13 cellular contexts compared by ENCODE assay signal in the genomic region with DNA sequence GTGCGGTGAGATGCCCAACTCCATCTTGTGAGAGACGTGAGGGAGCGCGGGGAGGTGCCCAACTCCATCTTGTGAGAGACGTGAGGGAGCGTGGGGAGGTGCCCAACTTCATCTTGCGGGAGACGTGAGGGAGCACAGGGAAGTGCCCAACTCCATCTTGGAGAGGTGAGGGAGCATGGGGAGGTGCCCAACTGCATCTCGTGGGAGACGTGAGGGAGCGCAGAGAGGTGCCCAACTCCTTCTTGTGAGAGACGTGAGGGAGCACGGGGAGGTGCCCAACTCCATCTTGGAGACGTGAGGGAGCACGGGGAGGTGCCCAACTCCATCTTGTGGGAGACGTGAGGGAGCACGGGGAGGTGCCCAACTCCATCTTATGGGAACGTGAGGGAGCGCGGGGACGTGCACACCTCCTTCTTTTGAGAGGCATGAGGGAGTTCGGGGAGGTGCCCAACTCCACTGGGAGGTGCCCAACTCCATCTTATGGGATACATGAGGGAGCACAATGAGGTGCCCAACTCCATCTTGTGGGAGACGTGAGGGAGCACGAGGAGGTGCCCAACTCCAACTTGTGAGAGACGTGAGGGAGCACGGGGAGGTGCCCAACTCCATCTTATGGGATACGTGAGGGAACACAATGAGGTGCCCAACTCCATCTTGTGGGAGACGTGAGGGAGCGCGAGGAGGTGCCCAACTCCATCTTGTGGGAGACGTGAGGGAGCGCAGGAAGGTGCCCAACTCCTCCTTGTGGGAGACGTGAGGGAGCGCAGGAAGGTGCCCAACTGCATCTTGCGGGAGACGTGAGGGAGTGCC.
DNase-seq lines count a peak whose midpoint lies in the region; ATAC-seq, FAIRE-seq and TF ChIP-seq lines count a peak whose summit lies in the region.
"Had no signal": no experiment of that assay in that cellular context is flagged by ENCODE, and none has a peak within 500 bp of the region (broad histone marks: within the 10 kb centered on the region; RNA-seq: fewer than 3 reads in every experiment).

No MANE protein-coding gene starts in this region.

- BruUV-seq in A673 (replicated peaks; lab: Mats Ljungman, UMichigan) = no TSS peak
- BruUV-seq in K562 (replicated peaks; lab: Mats Ljungman, UMichigan) = no TSS peak

- intact Hi-C loops in A673 (cut with micrococcal nuclease; ENCODE audit: unreplicated experiment) (loop anchor here (5.0 kb wide), 1 partner anchor 441 kb away; no protein-coding TSS in a partner anchor), K562 (cut with micrococcal nuclease) (no loop called here)

- no peaks in the 10 kb centered on the region; the same call in 1 of the 2 replicates for H4K20me1 ChIP-seq in K562 (replicated peaks; ENCODE audit: control insufficient read depth, insufficient read depth, low read length)

- DNase-seq in A673 (ENCODE audit: low spot score) (peak; percentile 18), GM13976 (ENCODE audit: low spot score) (peak; percentile 8), K562 (ENCODE audit: extremely low read depth in 1 of 4, low spot score in 3 of 4) (no peak), left lobe of liver (ENCODE audit: low spot score) (peak; percentile 18), hypothalamus (lab: John Stamatoyannopoulos, UW) (no peak), Ammon's horn (ENCODE audit: low spot score) (no peak)
- DNase-seq: GF-D8, HCEC 1CT, IMR-90, NCI-H1436, NCI-H2029 treated with DMSO at 0.1 percent for 48 hours had no signal

- WGBS in K562 (ENCODE audit: insufficient coverage, low coverage, missing lambda C conversion rate) = 4% methylated on average over 27 of the region's 36 CpGs

- no peak for FAIRE-seq in K562 (lab: Jason Lieb, UNC)

- no peak overlapping the region for H2AFZ ChIP-seq in K562 (ENCODE audit: low read depth, low read length)

- H3K36me3 ChIP-seq in A673 (ENCODE audit: insufficient read depth, low read length, poor library complexity, severe bottlenecking) = no peaks in the 10 kb centered on the region
- no peaks in the 10 kb centered on the region for H3K36me3 ChIP-seq in K562 (ENCODE audit: control insufficient read depth, insufficient read depth, low read length)

- ATAC-seq in K562 (no peak), left lobe of liver (no peak), GM18868 (IDR thresholded peaks at IDR 0.05; ENCODE audit: unreplicated experiment) (no peak)
- ATAC-seq: CD8-positive, alpha-beta T cell had no signal

- CTCF ChIA-PET in A673 (lab: Charles Lee) (interaction anchor here (0.7 kb wide), 1 partner anchor 441 kb away, joined by 3 read pairs; no protein-coding TSS in a partner anchor), K562 (lab: Yijun Ruan, JAX; ENCODE audit: low intra/inter-chr PET ratio) (no interaction called here)

- H3K79me2 ChIP-seq in K562 (ENCODE audit: control insufficient read depth, insufficient read depth, low read length) = no peaks in the 10 kb centered on the region

- no peak for TF ChIP-seq EP300 in K562 (IDR thresholded peaks at IDR 0.05; ENCODE audit: low read length)

- POLR2A ChIA-PET in A673 (lab: Charles Lee; ENCODE audit: low non-redundant PET) = no interaction called here
- POLR2A ChIA-PET in K562 (lab: Yijun Ruan, JAX) = interaction anchor here (1.3 kb wide), 1 partner anchor 10 kb away, joined by 4 read pairs; no protein-coding TSS in a partner anchor

- no peak for TF ChIP-seq RAD21 in K562 (CRISPR knock-in tag; conservative IDR thresholded peaks at IDR 0.05 in 1 of 2, IDR thresholded peaks at IDR 0.05 in 1 of 2)

- H3K4me1 ChIP-seq in A673 (ENCODE audit: insufficient read depth, low read length, poor library complexity, severe bottlenecking) (no peaks in the 10 kb centered on the region), K562 (replicated peaks in 1 of 2; ENCODE audit: control insufficient read depth in 2 of 2, insufficient read depth in 2 of 2, low read length in 2 of 2) (no peaks in the 10 kb centered on the region)

- H3K27ac ChIP-seq in A673 (ENCODE audit: low read depth, low read length, poor library complexity, severe bottlenecking) (no peak overlapping the region), K562 (ENCODE audit: extremely low read depth, low read depth, low read length) (no peak overlapping the region)

- no peak overlapping the region for H3K4me3 ChIP-seq in A673 (ENCODE audit: low read depth, low read length, poor library complexity, severe bottlenecking)
- no peak overlapping the region for H3K4me3 ChIP-seq in K562

- no peak for TF ChIP-seq POLR2A in K562 (conservative IDR thresholded peaks at IDR 0.05)

- H3K9me3 ChIP-seq in A673 (ENCODE audit: low read depth, low read length, poor library complexity, severe bottlenecking) = no peaks in the 10 kb centered on the region
- no peaks in the 10 kb centered on the region for H3K9me3 ChIP-seq in K562 (replicated peaks; ENCODE audit: control insufficient read depth, insufficient read depth, low read depth, low read length)

- H3K27me3 ChIP-seq in A673 (replicated peaks; ENCODE audit: insufficient read depth, low read depth, low read length, poor library complexity) (no peaks in the 10 kb centered on the region), K562 (ENCODE audit: control insufficient read depth in 2 of 2, insufficient read depth in 2 of 2, low read length in 2 of 2) (peaks cover 5 to 40% of the 10 kb centered on the region in 2 experiments; a peak in 4 of 5 replicates)

- H3K9me1 ChIP-seq in K562 (ENCODE audit: control insufficient read depth, insufficient read depth, low read length) = no peaks in the 10 kb centered on the region

- H3K4me2 ChIP-seq in K562 (ENCODE audit: insufficient read depth, low read length) = no peak overlapping the region

- TF ChIP-seq CTCF in A673 (conservative IDR thresholded peaks at IDR 0.05; ENCODE audit: low read depth, low read length) = no peak
- TF ChIP-seq CTCF in GM13976 (IDR thresholded peaks at IDR 0.05; ENCODE audit: borderline replicate concordance, control extremely low read depth, extremely low read depth, insufficient read depth, missing control alignments) = no peak
- TF ChIP-seq CTCF in K562 (IDR thresholded peaks at IDR 0.05 in 2 of 3, conservative IDR thresholded peaks at IDR 0.05 in 1 of 3; ENCODE audit: insufficient read depth in 2 of 3, low read depth in 1 of 3, low read length in 3 of 3) = no peak

- no peak overlapping the region for H3K9ac ChIP-seq in K562 (ENCODE audit: insufficient read depth in 1 of 2, low read depth in 2 of 2, low read length in 2 of 2)

- in situ Hi-C loops in GM13976 (cut with MboI; ENCODE audit: low sequenced_read_pairs, unreplicated experiment) (no loop called here), K562 (cut with MboI) (no loop called here)

TF ChIP-seq in K562, 482 proteins besides CTCF, POLR2A, EP300 and RAD21:
- TF ChIP-seq, protein P1, sequence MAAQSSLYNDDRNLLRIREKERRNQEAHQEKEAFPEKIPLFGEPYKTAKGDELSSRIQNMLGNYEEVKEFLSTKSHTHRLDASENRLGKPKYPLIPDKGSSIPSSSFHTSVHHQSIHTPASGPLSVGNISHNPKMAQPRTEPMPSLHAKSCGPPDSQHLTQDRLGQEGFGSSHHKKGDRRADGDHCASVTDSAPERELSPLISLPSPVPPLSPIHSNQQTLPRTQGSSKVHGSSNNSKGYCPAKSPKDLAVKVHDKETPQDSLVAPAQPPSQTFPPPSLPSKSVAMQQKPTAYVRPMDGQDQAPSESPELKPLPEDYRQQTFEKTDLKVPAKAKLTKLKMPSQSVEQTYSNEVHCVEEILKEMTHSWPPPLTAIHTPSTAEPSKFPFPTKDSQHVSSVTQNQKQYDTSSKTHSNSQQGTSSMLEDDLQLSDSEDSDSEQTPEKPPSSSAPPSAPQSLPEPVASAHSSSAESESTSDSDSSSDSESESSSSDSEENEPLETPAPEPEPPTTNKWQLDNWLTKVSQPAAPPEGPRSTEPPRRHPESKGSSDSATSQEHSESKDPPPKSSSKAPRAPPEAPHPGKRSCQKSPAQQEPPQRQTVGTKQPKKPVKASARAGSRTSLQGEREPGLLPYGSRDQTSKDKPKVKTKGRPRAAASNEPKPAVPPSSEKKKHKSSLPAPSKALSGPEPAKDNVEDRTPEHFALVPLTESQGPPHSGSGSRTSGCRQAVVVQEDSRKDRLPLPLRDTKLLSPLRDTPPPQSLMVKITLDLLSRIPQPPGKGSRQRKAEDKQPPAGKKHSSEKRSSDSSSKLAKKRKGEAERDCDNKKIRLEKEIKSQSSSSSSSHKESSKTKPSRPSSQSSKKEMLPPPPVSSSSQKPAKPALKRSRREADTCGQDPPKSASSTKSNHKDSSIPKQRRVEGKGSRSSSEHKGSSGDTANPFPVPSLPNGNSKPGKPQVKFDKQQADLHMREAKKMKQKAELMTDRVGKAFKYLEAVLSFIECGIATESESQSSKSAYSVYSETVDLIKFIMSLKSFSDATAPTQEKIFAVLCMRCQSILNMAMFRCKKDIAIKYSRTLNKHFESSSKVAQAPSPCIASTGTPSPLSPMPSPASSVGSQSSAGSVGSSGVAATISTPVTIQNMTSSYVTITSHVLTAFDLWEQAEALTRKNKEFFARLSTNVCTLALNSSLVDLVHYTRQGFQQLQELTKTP (IDR thresholded peaks at IDR 0.05; ENCODE audit: low read depth in 1 of 2, partially characterized antibody in 2 of 2) = no peak
- peak; percentile 84 for TF ChIP-seq ZNF263 (CRISPR knock-in tag; IDR thresholded peaks at IDR 0.05; ENCODE audit: borderline replicate concordance)

Comparison
In these comparisons a context has a peak if more than half of its experiments do, and no peak if none do; other contexts are left out.
1. DNase-seq: peak in A673 (single experiment), GM13976 (single experiment) and left lobe of liver (single experiment); none in K562 (0 of 4), hypothalamus (0 of 51) and Ammon's horn (single experiment).